ENCODE assay signal across 24 cellular contexts in the genomic region with DNA sequence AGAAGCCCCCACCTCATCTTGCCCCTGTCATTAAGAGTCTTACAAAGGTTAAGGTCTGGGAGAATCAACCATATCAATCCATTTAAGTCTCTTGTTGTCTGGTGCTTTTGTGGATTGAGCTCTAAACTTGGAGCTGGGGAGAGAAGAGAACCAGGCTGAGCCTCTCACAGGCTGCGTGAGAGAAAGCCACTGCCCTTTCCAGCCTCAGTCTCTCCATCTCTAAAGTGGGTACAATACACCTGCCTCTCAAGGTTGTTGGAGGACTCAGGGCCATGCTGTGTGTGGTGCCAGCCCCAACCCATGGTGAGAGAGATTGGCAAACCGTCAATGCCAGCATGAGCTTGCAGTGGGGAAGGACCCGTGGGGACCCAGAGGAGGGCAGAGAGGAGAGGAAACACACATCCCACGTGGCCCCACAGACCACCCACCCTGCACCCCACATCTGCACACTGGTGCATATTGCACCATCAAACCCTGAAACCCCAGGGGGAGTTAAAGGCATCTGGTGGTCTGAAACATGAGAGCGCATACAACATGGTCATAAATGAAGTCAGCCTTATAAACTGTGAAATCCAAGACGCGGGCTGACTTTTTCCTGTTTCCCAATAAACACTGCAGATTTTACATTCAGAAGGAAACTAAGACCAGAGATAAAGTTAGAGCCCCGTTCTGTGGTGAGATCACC. TPM values are rescaled to one million over a fixed set of nuclear protein-coding genes. Genes with fewer than 3 reads are reported as not detected.
DNase-seq lines count a peak whose midpoint lies in the region; ATAC-seq, FAIRE-seq and TF ChIP-seq lines count a peak whose summit lies in the region.
"Had no signal": no experiment of that assay in that cellular context is flagged by ENCODE, and none has a peak within 500 bp of the region (broad histone marks: within the 10 kb centered on the region; RNA-seq: fewer than 3 reads in every experiment).

No MANE protein-coding gene starts in this region.

- H3K23me2 ChIP-seq in H1 (ENCODE audit: low read depth, low read length) = no peaks in the 10 kb centered on the region

- no peaks in the 10 kb centered on the region for H3K9me3 Mint-ChIP-seq in mesothelial cell of epicardium

- no peak overlapping the region for H2BK5ac ChIP-seq in H1 (ENCODE audit: low read depth, low read length)

- H3K27ac ChIP-seq in HepG2 (ENCODE audit: extremely low read length, insufficient read depth, low read length) = no peak overlapping the region
- H3K27ac ChIP-seq in right lobe of liver = no peak overlapping the region
- H3K27ac ChIP-seq in H1 (ENCODE audit: low read depth, low read length) = no peak overlapping the region
- H3K27ac ChIP-seq in upper lobe of right lung = no peak overlapping the region
- H3K27ac ChIP-seq: A549, HL-60, SK-N-MC, WERI-Rb-1 had no signal

- no peak overlapping the region for H2BK20ac ChIP-seq in H1 (ENCODE audit: low read length)

- no peak overlapping the region for H2BK120ac ChIP-seq in H1 (replicated peaks; ENCODE audit: low read depth, low read length)

- TF ChIP-seq EP300 in HepG2 (IDR thresholded peaks at IDR 0.05; ENCODE audit: low read depth in 2 of 2, low read length in 2 of 2) (no peak), HepG2 (CRISPR knock-in tag; IDR thresholded peaks at IDR 0.05; ENCODE audit: borderline replicate concordance) (no peak), H1 (IDR thresholded peaks at IDR 0.05; ENCODE audit: borderline replicate concordance in 1 of 2, low read depth in 2 of 2, low read length in 2 of 2) (no peak)

- no peak overlapping the region for H2BK15ac ChIP-seq in H1 (ENCODE audit: low read length)

- CTCF ChIA-PET in HepG2 (lab: Yijun Ruan, JAX; ENCODE audit: low intra/inter-chr PET ratio, low total read pairs) = no interaction called here
- CTCF ChIA-PET in H1 (lab: Charles Lee; ENCODE audit: partially characterized antibody) = interaction anchor here (0.6 to 3.6 kb wide), 4 partner anchors 10 to 103 kb away, joined by 3 to 16 read pairs (median 4); no protein-coding TSS in a partner anchor

- FAIRE-seq in HepG2 (lab: Jason Lieb, UNC) = no peak
- no peak for FAIRE-seq in H1 (lab: Jason Lieb, UNC)
- FAIRE-seq: A549, H54 had no signal

- H3K18ac ChIP-seq in H1 (ENCODE audit: extremely low read depth, low read length) = no peak overlapping the region

- no peak overlapping the region for H3K4ac ChIP-seq in H1 (replicated peaks; ENCODE audit: insufficient read length, low read depth, low read length)

- H3K36me3 Mint-ChIP-seq in mesothelial cell of epicardium = no peaks in the 10 kb centered on the region

- H3K4me2 ChIP-seq in HepG2 (ENCODE audit: low read depth, low read length) = peak overlapping the region; percentile 33; the same call in 1 of the 2 replicates
- no peak overlapping the region for H3K4me2 ChIP-seq in H1 (ENCODE audit: insufficient read depth in 1 of 2, low read depth in 2 of 2, low read length in 2 of 2)
- H3K4me2 ChIP-seq: A549 had no signal

- intact Hi-C loops in HepG2 (cut with micrococcal nuclease; ENCODE audit: unreplicated experiment) = no loop called here
- intact Hi-C loops in right lobe of liver (cut with DNase I) = no loop called here
- intact Hi-C loops in upper lobe of right lung (cut with DNase I) = no loop called here

- no peak for TF ChIP-seq POLR2A in HepG2 (IDR thresholded peaks at IDR 0.05; ENCODE audit: insufficient read depth in 1 of 2, low read depth in 2 of 2, low read length in 2 of 2)
- TF ChIP-seq POLR2A in right lobe of liver (IDR thresholded peaks at IDR 0.05) = no peak
- TF ChIP-seq POLR2A in H1 (IDR thresholded peaks at IDR 0.05; ENCODE audit: control extremely low read depth in 1 of 2, low read depth in 2 of 2, low read length in 2 of 2) = no peak

- H3K4me3 Mint-ChIP-seq in mesothelial cell of epicardium = no peak overlapping the region

- 74% methylated on average over 8 of the region's 8 CpGs for WGBS in HepG2 (ENCODE audit: low lambda C conversion rate)
- WGBS in right lobe of liver (ENCODE audit: insufficient coverage, low coverage, low lambda C conversion rate, missing lambda C conversion rate) = 51% methylated on average over 5 of the region's 8 CpGs
- 82% methylated on average over 7 of the region's 8 CpGs; no CpG with 5 or more reads in 1 of the 2 experiments for whole genome bisulfite sequencing in H1 (ENCODE audit: extremely low coverage in 1 of 2, insufficient coverage in 1 of 2, insufficient read length in 1 of 2, insufficient replicate concordance in 2 of 2, low coverage in 1 of 2, low lambda C conversion rate in 2 of 2, missing lambda C conversion rate in 1 of 2), 2 experiments

- peaks cover 3% of the 10 kb centered on the region; the same call in 1 of the 2 replicates for H3K79me1 ChIP-seq in H1 (ENCODE audit: low read depth, low read length)

- H3K4me1 Mint-ChIP-seq in mesothelial cell of epicardium = peaks cover 25% of the 10 kb centered on the region

- TF ChIP-seq RAD21 in HepG2 (CRISPR knock-in tag; IDR thresholded peaks at IDR 0.05) (no peak), H1 (IDR thresholded peaks at IDR 0.05 in 1 of 2, conservative IDR thresholded peaks at IDR 0.05 in 1 of 2; ENCODE audit: low read depth in 2 of 2, low read length in 2 of 2) (no peak)

- DNase-seq in HepG2 (ENCODE audit: low spot score) (no peak), right lobe of liver (no peak), H1 (ENCODE audit: low read depth in 1 of 2, low spot score in 2 of 2) (no peak), mesothelial cell of epicardium (ENCODE audit: low spot score in 2 of 2, unreplicated experiment in 2 of 2) (no peak), upper lobe of right lung (peak; percentile 20), cerebellum (ENCODE audit: low spot score) (no peak)
- DNase-seq in activated CD4-positive, alpha-beta T cell treated with anti-CD3 and anti-CD28 coated beads for 48 hours = no peak
- no peak for DNase-seq in effector CD4-positive, alpha-beta T cell
- DNase-seq: activated CD8-positive, alpha-beta memory T cell treated with anti-CD3 and anti-CD28 coated beads, Interleukin-2, amount 50 U/mL, for 48 hours; activated gamma-delta T cell; dermis blood vessel endothelial cell; hippocampal formation; NCI-H1105 treated with DMSO at 0.1 percent for 48 hours; NCI-H2107; NCI-H526; retina; RPMI8226; stimulated activated CD4-positive, alpha-beta T cell treated with anti-CD3 and anti-CD28 coated beads, Interleukin-15, amount 100 ng/mL, for 24 hours; WERI-Rb-1 had no signal

- no peak overlapping the region for H2BK12ac ChIP-seq in H1 (ENCODE audit: low read depth, low read length)

- no peaks in the 10 kb centered on the region for H3K36me3 ChIP-seq in HepG2 (replicated peaks in 1 of 2; ENCODE audit: control insufficient read depth in 1 of 2, insufficient read depth in 2 of 2, low read length in 2 of 2)
- no peaks in the 10 kb centered on the region for H3K36me3 ChIP-seq in right lobe of liver
- no peaks in the 10 kb centered on the region for H3K36me3 ChIP-seq in H1 (ENCODE audit: control insufficient read depth in 2 of 4, insufficient read depth in 4 of 4, low read length in 3 of 4)
- H3K36me3 ChIP-seq in upper lobe of right lung = no peaks in the 10 kb centered on the region
- H3K36me3 ChIP-seq: WERI-Rb-1 had no signal

- H3K4me3 ChIP-seq in HepG2 (replicated peaks in 1 of 3; ENCODE audit: insufficient read depth in 1 of 3, low read depth in 2 of 3, low read length in 3 of 3) (no peak overlapping the region), right lobe of liver (no peak overlapping the region), H1 (ENCODE audit: extremely low read depth in 1 of 4, insufficient read depth in 2 of 4, low read depth in 3 of 4, low read length in 4 of 4) (no peak overlapping the region), upper lobe of right lung (no peak overlapping the region)
- H3K4me3 ChIP-seq: A549, SK-N-MC had no signal

- no peak overlapping the region for H3K23ac ChIP-seq in H1 (ENCODE audit: insufficient read length)

- no peak overlapping the region; the same call in 1 of the 2 replicates for H2AK5ac ChIP-seq in H1 (ENCODE audit: low read depth, low read length)

- no peak overlapping the region for H4K5ac ChIP-seq in H1 (ENCODE audit: insufficient read length, low read depth, low read length)

- peak overlapping the region; percentile 74 for H3K27ac Mint-ChIP-seq in mesothelial cell of epicardium

- BruUV-seq in HepG2 (replicated peaks; lab: Mats Ljungman, UMichigan) = no TSS peak

- TF ChIP-seq CTCF in HepG2 (CRISPR knock-in tag; IDR thresholded peaks at IDR 0.05) (no peak), right lobe of liver (IDR thresholded peaks at IDR 0.05) (no peak), H1 (IDR thresholded peaks at IDR 0.05; ENCODE audit: control extremely low read depth in 1 of 3, insufficient read depth in 1 of 3, low read depth in 1 of 3, low read length in 3 of 3) (no peak), mesothelial cell of epicardium (IDR thresholded peaks at IDR 0.05; ENCODE audit: unreplicated experiment) (no peak), upper lobe of right lung (IDR thresholded peaks at IDR 0.05) (no peak)

- H3K79me2 ChIP-seq in HepG2 (ENCODE audit: insufficient read depth, low read length) = no peaks in the 10 kb centered on the region
- no peaks in the 10 kb centered on the region for H3K79me2 ChIP-seq in H1 (ENCODE audit: control insufficient read depth in 1 of 2, insufficient read depth in 2 of 2, low read length in 2 of 2)

- POLR2A ChIA-PET in HepG2 (lab: Yijun Ruan, JAX) (no interaction called here), H1 (lab: Charles Lee; ENCODE audit: partially characterized antibody) (interaction anchor here (1.9 kb wide), 1 partner anchor 28 kb away, joined by 6 read pairs; no protein-coding TSS in a partner anchor)

- no peak overlapping the region for H3K14ac ChIP-seq in H1 (ENCODE audit: insufficient read length)

- H3K56ac ChIP-seq in H1 (replicated peaks; ENCODE audit: insufficient read length, low read depth, low read length) = no peak overlapping the region

- no peaks in the 10 kb centered on the region for H3K27me3 Mint-ChIP-seq in mesothelial cell of epicardium (ENCODE audit: low read depth)

- H3K9me3 ChIP-seq in HepG2 (ENCODE audit: low read length) = no peaks in the 10 kb centered on the region
- H3K9me3 ChIP-seq in right lobe of liver = no peaks in the 10 kb centered on the region
- no peaks in the 10 kb centered on the region for H3K9me3 ChIP-seq in H1 (ENCODE audit: insufficient read depth in 2 of 2, low read depth in 1 of 2, low read length in 1 of 2)
- no peaks in the 10 kb centered on the region for H3K9me3 ChIP-seq in upper lobe of right lung
- H3K9me3 ChIP-seq: A549 had no signal

- H4K20me1 ChIP-seq in HepG2 (ENCODE audit: insufficient read depth, low read length) (no peaks in the 10 kb centered on the region), H1 (replicated peaks in 1 of 2; ENCODE audit: control insufficient read depth in 1 of 2, insufficient read depth in 2 of 2, low read length in 2 of 2) (no peaks in the 10 kb centered on the region)

- H3K27me3 ChIP-seq in HepG2 (ENCODE audit: control insufficient read depth in 1 of 2, insufficient read depth in 2 of 2, low read length in 2 of 2) (no peaks in the 10 kb centered on the region), right lobe of liver (no peaks in the 10 kb centered on the region), H1 (replicated peaks in 1 of 4; ENCODE audit: control insufficient read depth in 3 of 4, extremely low read depth in 1 of 4, insufficient read depth in 3 of 4, low read length in 3 of 4) (no peaks in the 10 kb centered on the region), upper lobe of right lung (peaks cover 4% of the 10 kb centered on the region)

- H2AFZ ChIP-seq in HepG2 (ENCODE audit: low read length) (no peak overlapping the region), H1 (ENCODE audit: low read length) (no peak overlapping the region)

- no peak for ATAC-seq in HepG2
- ATAC-seq in right lobe of liver = no peak
- ATAC-seq in upper lobe of right lung = no peak
- ATAC-seq: A549 had no signal

- no peak overlapping the region for H3K9ac ChIP-seq in HepG2 (ENCODE audit: insufficient read depth, low read depth, low read length)
- no peak overlapping the region for H3K9ac ChIP-seq in H1 (replicated peaks in 1 of 4; ENCODE audit: extremely low read depth in 1 of 4, low read depth in 3 of 4, low read length in 3 of 4)

- peaks cover 55% of the 10 kb centered on the region for H3K4me1 ChIP-seq in HepG2 (ENCODE audit: insufficient read depth, low read length)
- H3K4me1 ChIP-seq in right lobe of liver = no peaks in the 10 kb centered on the region
- peaks cover 0 to 2% (median 1%) of the 10 kb centered on the region in 4 experiments; a peak in 1 of 7 replicates for H3K4me1 ChIP-seq in H1 (replicated peaks in 1 of 4; ENCODE audit: control insufficient read depth in 3 of 4, insufficient read depth in 4 of 4, low read length in 3 of 4)
- H3K4me1 ChIP-seq in upper lobe of right lung = no peaks in the 10 kb centered on the region

- in situ Hi-C loops in HepG2 (cut with HindIII; ENCODE audit: extremely low pct_ligation_motif_present, low pct_unique_long_range_greater_than_20kb) = no loop called here

- no peak overlapping the region for H4K91ac ChIP-seq in H1 (replicated peaks; ENCODE audit: insufficient read length, low read length)

- peak overlapping the region; percentile 9; the same call in 1 of the 2 replicates for H4K8ac ChIP-seq in H1 (ENCODE audit: extremely low read depth, insufficient read depth, low read length)

RNA-seq across cellular contexts. Expression of gene FBLN1, which starts 27.5 kb away (rescaled TPM):
- total RNA-seq in HepG2 (2016; rRNA removed; fragmentation: Illumina TruSeq; extraction: Trizol) = 21.6 and 37.3 TPM in 2 replicates
- total RNA-seq in HepG2 (2016; cell fraction: cytosol; rRNA removed; fragmentation: Illumina TruSeq; extraction: Trizol; ENCODE audit: low read depth) = 8.8 and 10.2 TPM in 2 replicates
- 17.3 and 38.6 TPM in 2 replicates for total RNA-seq in HepG2 (2016; cell fraction: insoluble cytoplasmic fraction; rRNA removed; fragmentation: Illumina TruSeq; extraction: Trizol)
- total RNA-seq in HepG2 (2016; cell fraction: membrane; rRNA removed; fragmentation: Illumina TruSeq; extraction: Trizol) = 18.8 and 20.1 TPM in 2 replicates
- 59.3 and 79.5 TPM in 2 replicates for total RNA-seq in HepG2 (2016; cell fraction: nucleus; rRNA removed; fragmentation: Illumina TruSeq; extraction: Trizol)
- polyA plus RNA-seq in HepG2 (2011; rRNA removed) = 103 and 108 TPM in 2 replicates
- 113 and 152 TPM in 2 replicates for polyA plus RNA-seq in HepG2 (2011; cell fraction: cytosol; rRNA removed)
- 98.0 and 115 TPM in 2 replicates for polyA plus RNA-seq in HepG2 (2011; cell fraction: nucleus; rRNA removed)
- polyA plus RNA-seq in HepG2 (2012) = 98.1 and 136 TPM in 2 replicates
- 21.8 and 25.0 TPM in 2 replicates for polyA plus RNA-seq in HepG2 (2016; cell fraction: cytosol; fragmentation: Illumina TruSeq; extraction: Trizol; ENCODE audit: low read depth)
- polyA plus RNA-seq in HepG2 (2016; cell fraction: insoluble cytoplasmic fraction; fragmentation: Illumina TruSeq; extraction: Trizol; ENCODE audit: low read depth) = 38.9 and 51.0 TPM in 2 replicates
- polyA plus RNA-seq in HepG2 (2016; cell fraction: membrane; fragmentation: Illumina TruSeq; extraction: Trizol; ENCODE audit: low read depth) = 28.4 and 31.5 TPM in 2 replicates
- polyA plus RNA-seq in HepG2 (2016; cell fraction: nucleus; fragmentation: Illumina TruSeq; extraction: Trizol; ENCODE audit: insufficient read depth, low read depth) = 173 and 175 TPM in 2 replicates
- 21.3 and 128 TPM in 2 replicates for polyA minus RNA-seq in HepG2 (2011; rRNA and poly(A)+ RNA removed; ENCODE audit: low replicate concordance)
- polyA minus RNA-seq in HepG2 (2011; cell fraction: cytosol; rRNA and poly(A)+ RNA removed) = 68.7 and 81.8 TPM in 2 replicates
- 30.7 and 34.8 TPM in 2 replicates for polyA minus RNA-seq in HepG2 (2011; cell fraction: nucleus; rRNA and poly(A)+ RNA removed)
- total RNA-seq in right lobe of liver = 1 to 10 TPM; 1.6 to 6.6 (median 3.4) TPM
- 168 and 184 TPM in 2 replicates for total RNA-seq in H1 (2021; fragmentation: NEBNext Ultra II Directional; extraction: Animal tissue kit (Norgen Biotek cat#: 25700))
- polyA plus RNA-seq in H1 (2011; rRNA removed) = 159 and 233 TPM in 2 replicates
- polyA plus RNA-seq in H1 (2011; cell fraction: cytosol; rRNA removed) = 123 TPM
- 198 TPM for polyA plus RNA-seq in H1 (2011; cell fraction: nucleus; rRNA removed)
- polyA plus RNA-seq in H1 (2012, experiment 1 of 2) = 88.4 to 175 TPM (median 162 TPM) in 4 replicates
- polyA plus RNA-seq in H1 (2012, experiment 2 of 2) = 163 TPM
- 274 TPM for polyA plus RNA-seq in H1 (2013, experiment 1 of 2)
- 273 TPM for polyA plus RNA-seq in H1 (2013, experiment 2 of 2)
- polyA minus RNA-seq in H1 (2011; rRNA and poly(A)+ RNA removed) = 96.7 and 97.8 TPM in 2 replicates
- polyA minus RNA-seq in H1 (2011; cell fraction: cytosol; rRNA and poly(A)+ RNA removed) = 152 TPM
- polyA minus RNA-seq in H1 (2011; cell fraction: nucleus; rRNA and poly(A)+ RNA removed) = 80.3 TPM
- 283 to 297 TPM (median 296 TPM) in 3 replicates for total RNA-seq in mesothelial cell of epicardium
- 272 TPM for total RNA-seq in upper lobe of right lung
- 45.0 TPM for total RNA-seq in cerebellum
- total RNA-seq: T-helper 2 cell treated with Interferon-gamma antibody and Interleukin-4, amounts not matched to agents 100 ng/mL and 5 ng/mL, for 36 hours had no signal
